In the genomic region with DNA sequence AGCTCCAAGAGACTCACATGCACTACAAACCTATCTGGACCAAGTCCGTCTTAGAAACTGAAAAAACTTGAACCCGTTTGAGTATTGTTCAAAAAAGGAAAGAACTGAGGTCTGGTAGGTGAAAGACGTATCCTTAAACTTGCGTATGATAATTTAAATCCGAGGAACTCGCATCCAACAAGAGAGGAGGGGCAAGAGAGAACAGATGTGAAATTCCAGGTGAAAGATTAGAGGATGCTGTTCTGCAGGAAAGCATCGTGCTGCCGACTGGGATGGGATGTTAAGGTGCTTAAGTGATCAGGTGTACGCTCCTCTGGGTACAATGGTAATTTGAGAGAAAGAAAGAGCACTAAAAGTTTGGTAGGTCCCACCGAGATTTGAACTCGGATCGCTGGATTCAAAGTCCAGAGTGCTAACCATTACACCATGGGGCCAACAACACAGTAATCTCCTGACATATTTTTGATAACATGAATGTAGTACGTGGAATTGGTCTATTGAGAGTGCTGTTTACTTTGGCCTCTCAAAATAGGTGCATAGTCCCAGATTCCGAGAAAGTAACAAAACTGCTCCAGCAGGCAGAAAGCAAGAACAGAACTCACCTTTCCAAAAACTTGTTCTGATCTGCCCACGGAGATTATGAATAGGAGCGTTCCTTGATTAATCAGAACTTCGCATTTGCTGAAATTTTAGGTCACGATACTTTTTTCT, we compare ENCODE assay signal across 8 cellular contexts. TPM values are rescaled to one million over a fixed set of nuclear protein-coding genes. Genes with fewer than 3 reads are reported as not detected.
DNase-seq lines count a peak whose midpoint lies in the region; ATAC-seq and TF ChIP-seq lines count a peak whose summit lies in the region.

No MANE protein-coding gene starts in this region.

- H3K27me3 ChIP-seq in Karpas-422 (ENCODE audit: low read length) (no peaks in the 10 kb centered on the region), Peyer's patch (no peaks in the 10 kb centered on the region), cardiac muscle cell (no peaks in the 10 kb centered on the region)

- peak; percentile 90 for DNase-seq in Karpas-422
- DNase-seq in Peyer's patch = peak in 1 of 3 donors; percentile 59
- peak in 1 of 2 donors; percentile 60 for DNase-seq in activated naive CD4-positive, alpha-beta T cell treated with anti-CD3 and anti-CD28 coated beads, Interleukin-2, amount 50 U/mL, for 72 hours (ENCODE audit: low spot score in 2 of 2)
- peak in 1 of 2 donors; percentile 74 for DNase-seq in cardiac muscle cell (ENCODE audit: low read depth in 1 of 2, low spot score in 1 of 2)
- DNase-seq in progenitor cell of endocrine pancreas (ENCODE audit: low spot score, unreplicated experiment) = no peak
- DNase-seq in GM13976 (ENCODE audit: low spot score) = no peak

- no peaks in the 10 kb centered on the region for H3K9me2 ChIP-seq in Karpas-422 (replicated peaks; ENCODE audit: insufficient read depth, low read length)

- no peak for TF ChIP-seq CTCF in Peyer's patch (IDR thresholded peaks at IDR 0.05)
- TF ChIP-seq CTCF in cardiac muscle cell (IDR thresholded peaks at IDR 0.05; ENCODE audit: low read depth, low read length) = no peak
- TF ChIP-seq CTCF in progenitor cell of endocrine pancreas (IDR thresholded peaks at IDR 0.05; ENCODE audit: unreplicated experiment) = no peak
- no peak for TF ChIP-seq CTCF in GM13976 (IDR thresholded peaks at IDR 0.05; ENCODE audit: borderline replicate concordance, control extremely low read depth, extremely low read depth, insufficient read depth, missing control alignments)

- no peaks in the 10 kb centered on the region for H3K79me2 ChIP-seq in Karpas-422 (ENCODE audit: low read length)

- no peaks in the 10 kb centered on the region for H4K20me1 ChIP-seq in Karpas-422 (ENCODE audit: insufficient read depth, low read depth, low read length)

- TF ChIP-seq POLR2A in Peyer's patch (IDR thresholded peaks at IDR 0.05) = no peak

- H3K36me3 Mint-ChIP-seq in activated naive CD4-positive, alpha-beta T cell treated with anti-CD3 and anti-CD28 coated beads, Interleukin-2, amount 50 U/mL, for 72 hours = no peaks in the 10 kb centered on the region
- H3K36me3 Mint-ChIP-seq in progenitor cell of endocrine pancreas (ENCODE audit: insufficient read depth) = no peaks in the 10 kb centered on the region

- H3K4me3 ChIP-seq in Karpas-422 (ENCODE audit: low read length) (peak overlapping the region; percentile 62), Peyer's patch (peak overlapping the region in 3 of 4 donors; percentile 18 to 65 (median 60)), cardiac muscle cell (peak overlapping the region; percentile 62)

- H3K36me3 ChIP-seq in ES-I3 (ENCODE audit: insufficient read depth, low read length) (no peaks in the 10 kb centered on the region), Karpas-422 (ENCODE audit: insufficient read depth, low read length) (no peaks in the 10 kb centered on the region), Peyer's patch (no peaks in the 10 kb centered on the region), cardiac muscle cell (no peaks in the 10 kb centered on the region)

- peak overlapping the region; percentile 95 to 99 for H3K27ac Mint-ChIP-seq in activated naive CD4-positive, alpha-beta T cell treated with anti-CD3 and anti-CD28 coated beads, Interleukin-2, amount 50 U/mL, for 72 hours
- H3K27ac Mint-ChIP-seq in progenitor cell of endocrine pancreas = peak overlapping the region; percentile 96

- no peak overlapping the region for H3K27ac ChIP-seq in Karpas-422 (ENCODE audit: low read length)
- H3K27ac ChIP-seq in Peyer's patch = peak overlapping the region; percentile 0 to 59 (median 33)
- H3K27ac ChIP-seq in cardiac muscle cell = no peak overlapping the region

- peak overlapping the region; percentile 84 for H3K9ac ChIP-seq in ES-I3 (ENCODE audit: low read depth, low read length)
- H3K9ac ChIP-seq in Karpas-422 (ENCODE audit: low read length) = peak overlapping the region; percentile 31

- no peaks in the 10 kb centered on the region for H3K9me3 Mint-ChIP-seq in activated naive CD4-positive, alpha-beta T cell treated with anti-CD3 and anti-CD28 coated beads, Interleukin-2, amount 50 U/mL, for 72 hours
- H3K9me3 Mint-ChIP-seq in progenitor cell of endocrine pancreas (ENCODE audit: low read depth) = no peaks in the 10 kb centered on the region

- H3K4me1 ChIP-seq in ES-I3 (ENCODE audit: insufficient read depth, low read length) = 0 out of 2 replicates have a peak, but pooled peaks cover under 1% of the 10 kb centered on the region
- peaks cover 26% of the 10 kb centered on the region for H3K4me1 ChIP-seq in Karpas-422 (ENCODE audit: low read length)
- peaks cover 0 to 6% (median 0%) of the 10 kb centered on the region in 4 donors for H3K4me1 ChIP-seq in Peyer's patch
- no peaks in the 10 kb centered on the region for H3K4me1 ChIP-seq in cardiac muscle cell (ENCODE audit: low read depth)

- ATAC-seq in activated naive CD4-positive, alpha-beta T cell treated with anti-CD3 and anti-CD28 coated beads, Interleukin-2, amount 50 U/mL, for 72 hours = peak; percentile 36 to 40
- ATAC-seq in GM19324 (IDR thresholded peaks at IDR 0.05; ENCODE audit: low FRiP score, unreplicated experiment) = no peak

- peaks cover 10% of the 10 kb centered on the region for H3K4me1 Mint-ChIP-seq in progenitor cell of endocrine pancreas (ENCODE audit: low read depth)

- peaks cover 4% of the 10 kb centered on the region for H3K27me3 Mint-ChIP-seq in progenitor cell of endocrine pancreas

- H3K4me2 ChIP-seq in Karpas-422 (ENCODE audit: low read depth, low read length, poor library complexity, severe bottlenecking) = peak overlapping the region; percentile 81

- H3K4me3 Mint-ChIP-seq in progenitor cell of endocrine pancreas (ENCODE audit: low read depth) = peak overlapping the region; percentile 78

- in situ Hi-C loops in GM13976 (cut with MboI; ENCODE audit: low sequenced_read_pairs, unreplicated experiment) = no loop called here

- no peaks in the 10 kb centered on the region for H3K9me3 ChIP-seq in ES-I3 (ENCODE audit: control insufficient read depth, insufficient read depth, low read length)
- H3K9me3 ChIP-seq in Karpas-422 (ENCODE audit: low read length) = no peaks in the 10 kb centered on the region
- no peaks in the 10 kb centered on the region for H3K9me3 ChIP-seq in Peyer's patch
- no peaks in the 10 kb centered on the region for H3K9me3 ChIP-seq in cardiac muscle cell (ENCODE audit: low read depth)

- H2AFZ ChIP-seq in Karpas-422 (ENCODE audit: low read length) = peak overlapping the region; percentile 34

RNA-seq across cellular contexts. Expression of a gene that starts 53.5 kb away (rescaled TPM):
- 40.4 and 41.2 TPM in 2 replicates for total RNA-seq in Karpas-422 (2014; rRNA removed; shearing (Covaris generic); ENCODE audit: low replicate concordance)
- 10 to 100 TPM; 25.6 to 44.9 (median 37.0) TPM for total RNA-seq in Peyer's patch
- total RNA-seq in activated naive CD4-positive, alpha-beta T cell treated with anti-CD3 and anti-CD28 coated beads, Interleukin-2, amount 50 U/mL, for 72 hours = 100 to 1,000 TPM in 1 of 2 donors, 10 to 100 TPM in 1; 78.2 to 121 TPM
- total RNA-seq in cardiac muscle cell = 0.28 and 0.39 TPM in 2 replicates
- polyA plus RNA-seq in cardiac muscle cell = 0.53 and 1.3 TPM in 2 replicates
- total RNA-seq in progenitor cell of endocrine pancreas = 5.1 and 5.3 TPM in 2 replicates

Comparison
In these comparisons a context has a peak if more than half of its experiments do, and no peak if none do; other contexts are left out.
1. H3K27ac ChIP-seq: peak in Peyer's patch (4 of 4); none in Karpas-422 (single experiment) and cardiac muscle cell (single experiment).
2. Peak in every context shown above with its lines, with median percentiles within 50 percentile points of each other: H3K4me3 ChIP-seq.